In the genomic region with DNA sequence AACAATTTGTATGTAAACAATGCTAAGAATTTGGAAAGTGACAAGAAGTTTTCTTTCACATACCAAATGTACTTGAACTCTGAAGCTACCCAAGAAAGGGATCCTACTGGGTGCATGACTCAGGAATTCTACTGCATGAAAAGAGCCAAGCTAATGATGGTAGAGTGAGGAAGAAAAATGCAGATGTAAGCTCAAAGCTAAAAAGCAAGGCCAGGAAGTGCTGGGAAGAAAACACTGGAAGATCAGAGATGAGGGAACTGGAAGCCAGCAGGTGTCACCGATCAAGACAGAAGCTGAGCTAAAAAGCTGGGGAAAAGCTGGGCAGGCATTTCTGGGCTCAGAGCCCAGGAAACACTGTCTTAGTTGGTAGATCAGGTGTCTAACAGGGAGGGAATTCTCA, we compare ENCODE assay signal across 17 cellular contexts.
DNase-seq lines count a peak whose midpoint lies in the region; ATAC-seq and TF ChIP-seq lines count a peak whose summit lies in the region.
"Had no signal": no experiment of that assay in that cellular context is flagged by ENCODE, and none has a peak within 500 bp of the region (broad histone marks: within the 10 kb centered on the region; RNA-seq: fewer than 3 reads in every experiment).

No MANE protein-coding gene starts in this region.

- WGBS in HUES64 = 10% methylated on average over 1 of the region's 1 CpG
- WGBS in GM23248 (ENCODE audit: low coverage in 1 of 2, low lambda C conversion rate in 2 of 2, missing lambda C conversion rate in 2 of 2), 2 experiments = 4 to 8% methylated on average over 1 of the region's 1 CpG

- no peak overlapping the region for H3K4me3 Mint-ChIP-seq in nephron
- H3K4me3 Mint-ChIP-seq in stimulated activated naive CD8-positive, alpha-beta T cell treated with anti-CD3 and anti-CD28 coated beads, Interleukin-15, amount 100 ng/mL, for 72 hours = no peak overlapping the region
- no peak overlapping the region for H3K4me3 Mint-ChIP-seq in CD14-positive monocyte

- H3K36me3 ChIP-seq in HUES64 (ENCODE audit: insufficient read depth, low read length) (no peaks in the 10 kb centered on the region), GM23248 (ENCODE audit: low read depth) (no peaks in the 10 kb centered on the region)
- H3K36me3 ChIP-seq: HAP-1, sigmoid colon had no signal

- H4K20me1 ChIP-seq in GM23248 (ENCODE audit: insufficient read depth) = no peaks in the 10 kb centered on the region

- H3K4me3 ChIP-seq in HUES64 (ENCODE audit: low read length) (no peak overlapping the region), GM23248 (no peak overlapping the region)
- H3K4me3 ChIP-seq: GM12878, HAP-1, sigmoid colon had no signal

- H3K9ac ChIP-seq in HUES64 (ENCODE audit: low read depth, low read length) (no peak overlapping the region), GM23248 (no peak overlapping the region)

- peak overlapping the region; percentile 1 to 37 (median 7) for H3K27ac Mint-ChIP-seq in nephron
- no peak overlapping the region for H3K27ac Mint-ChIP-seq in stimulated activated naive CD8-positive, alpha-beta T cell treated with anti-CD3 and anti-CD28 coated beads, Interleukin-15, amount 100 ng/mL, for 72 hours
- no peak overlapping the region for H3K27ac Mint-ChIP-seq in CD14-positive monocyte

- H3K27me3 ChIP-seq in HUES64 (ENCODE audit: insufficient read depth, low read length) (no peaks in the 10 kb centered on the region), GM23248 (replicated peaks; ENCODE audit: insufficient read depth) (0 out of 2 replicates have a peak, but pooled peaks cover 6% of the 10 kb centered on the region)
- H3K27me3 ChIP-seq: sigmoid colon had no signal

- H3K9me3 ChIP-seq in HUES64 (ENCODE audit: insufficient read depth, low read depth, low read length) = no peaks in the 10 kb centered on the region
- no peaks in the 10 kb centered on the region for H3K9me3 ChIP-seq in GM23248 (ENCODE audit: low read depth)
- H3K9me3 ChIP-seq: HAP-1, sigmoid colon had no signal

- H3K9me2 ChIP-seq in GM23248 (ENCODE audit: insufficient read depth) = no peaks in the 10 kb centered on the region

- H3K4me2 ChIP-seq in GM23248 (ENCODE audit: unreplicated experiment) = no peak overlapping the region

- H3K27ac ChIP-seq in HUES64 (ENCODE audit: low read depth, low read length) (peak overlapping the region; percentile 94), GM23248 (no peak overlapping the region)
- H3K27ac ChIP-seq: RWPE1, sigmoid colon had no signal

- no peaks in the 10 kb centered on the region for H3F3A ChIP-seq in GM23248 (ENCODE audit: insufficient read depth)

- H3K9me3 Mint-ChIP-seq in nephron (no peaks in the 10 kb centered on the region), CD14-positive monocyte (peaks cover 0 to 3% (median 2%) of the 10 kb centered on the region in 7 donors)
- no peaks in the 10 kb centered on the region for H3K9me3 Mint-ChIP-seq in stimulated activated naive CD8-positive, alpha-beta T cell treated with anti-CD3 and anti-CD28 coated beads, Interleukin-15, amount 100 ng/mL, for 72 hours

- H3K36me3 Mint-ChIP-seq in nephron (ENCODE audit: low read depth) (no peaks in the 10 kb centered on the region), CD14-positive monocyte (no peaks in the 10 kb centered on the region)

- ATAC-seq in stimulated activated naive CD8-positive, alpha-beta T cell treated with anti-CD3 and anti-CD28 coated beads, Interleukin-15, amount 100 ng/mL, for 72 hours = no peak
- ATAC-seq: GM12878 had no signal

- peaks cover 7% of the 10 kb centered on the region for H3K4me1 Mint-ChIP-seq in nephron
- H3K4me1 Mint-ChIP-seq in stimulated activated naive CD8-positive, alpha-beta T cell treated with anti-CD3 and anti-CD28 coated beads, Interleukin-15, amount 100 ng/mL, for 72 hours = no peaks in the 10 kb centered on the region
- H3K4me1 Mint-ChIP-seq in CD14-positive monocyte = no peaks in the 10 kb centered on the region

- H3K79me2 ChIP-seq in GM23248 (ENCODE audit: insufficient read depth) = no peaks in the 10 kb centered on the region

- in situ Hi-C loops in GM23248 (cut with MboI) = no loop called here

- H3K27me3 Mint-ChIP-seq in nephron (ENCODE audit: low read depth) (peaks cover 7% of the 10 kb centered on the region), CD14-positive monocyte (ENCODE audit: low read depth in 3 of 3) (peaks cover 0 to 3% (median 3%) of the 10 kb centered on the region in 3 donors)
- no peaks in the 10 kb centered on the region for H3K27me3 Mint-ChIP-seq in stimulated activated naive CD8-positive, alpha-beta T cell treated with anti-CD3 and anti-CD28 coated beads, Interleukin-15, amount 100 ng/mL, for 72 hours

- peak; percentile 0 for DNase-seq in EL
- peak; percentile 21 for DNase-seq in cerebellar cortex (ENCODE audit: low spot score)
- no peak for DNase-seq in stimulated activated naive CD8-positive, alpha-beta T cell treated with anti-CD3 and anti-CD28 coated beads, Interleukin-15, amount 100 ng/mL, for 72 hours
- no peak for DNase-seq in GM23248
- no peak for DNase-seq in CD14-positive monocyte (ENCODE audit: low spot score)
- DNase-seq: activated effector memory CD4-positive, alpha-beta T cell treated with Interleukin-2 at 50 U/mL for 16 hours; C1 segment of cervical spinal cord; foreskin melanocyte; NCI-H526 treated with DMSO at 0.1 percent for 48 hours; sigmoid colon; stimulated activated CD8-positive, alpha-beta memory T cell treated with anti-CD3 and anti-CD28 coated beads, Interleukin-4, amount 100 ng/mL, for 48 hours; SW 1271 had no signal

- H3K4me1 ChIP-seq in HUES64 (ENCODE audit: insufficient read depth, low read length) (peaks cover 29% of the 10 kb centered on the region), GM23248 (ENCODE audit: insufficient read depth) (no peaks in the 10 kb centered on the region)
- H3K4me1 ChIP-seq: HAP-1, sigmoid colon had no signal

- TF ChIP-seq CTCF in nephron (IDR thresholded peaks at IDR 0.05; ENCODE audit: unreplicated experiment in 3 of 3) = no peak
- no peak for TF ChIP-seq CTCF in CD14-positive monocyte (IDR thresholded peaks at IDR 0.05)

- intact Hi-C loops in CD14-positive monocyte (cut with micrococcal nuclease) = no loop called here

- no peak overlapping the region for H2AFZ ChIP-seq in GM23248

Comparison
In these comparisons a context has a peak if more than half of its experiments do, and no peak if none do; other contexts are left out.
1. DNase-seq: peak in EL (single experiment) and cerebellar cortex (single experiment); none in stimulated activated naive CD8-positive, alpha-beta T cell treated with anti-CD3 and anti-CD28 coated beads, Interleukin-15, amount 100 ng/mL, for 72 hours (0 of 2), GM23248 (single experiment) and CD14-positive monocyte (single experiment).
2. H3K27ac Mint-ChIP-seq: peak in nephron (3 of 3); none in stimulated activated naive CD8-positive, alpha-beta T cell treated with anti-CD3 and anti-CD28 coated beads, Interleukin-15, amount 100 ng/mL, for 72 hours (0 of 2) and CD14-positive monocyte (0 of 7).